Comparison of ENCODE assay signal across 7 cellular contexts in the genomic region with DNA sequence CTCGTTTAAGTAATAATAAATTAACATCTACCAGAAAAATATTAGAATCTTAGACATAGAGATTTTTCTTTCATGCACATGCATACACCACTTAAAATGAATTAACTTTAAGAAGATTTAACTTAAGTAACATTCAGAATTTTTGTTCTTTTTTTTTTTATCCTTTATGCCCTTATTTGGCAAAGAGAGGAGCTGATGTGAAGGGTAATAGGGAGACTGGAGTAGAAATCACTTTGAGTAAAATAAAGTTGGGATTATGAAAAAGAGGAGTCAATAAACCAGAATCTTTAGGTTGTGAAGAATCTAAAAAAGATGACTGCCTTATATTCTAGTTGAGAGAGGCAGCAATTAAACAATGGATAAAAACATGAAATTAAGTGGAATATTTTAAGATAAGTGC.
"Had no signal": no experiment of that assay in that cellular context is flagged by ENCODE, and none has a peak within 500 bp of the region (broad histone marks: within the 10 kb centered on the region; RNA-seq: fewer than 3 reads in every experiment).

No MANE protein-coding gene starts in this region.

- ATAC-seq: GM12878 had no signal

- H3K4me3 ChIP-seq: GM12878 had no signal

- FAIRE-seq: G401.6, GM12878, GM12891, GM18507, GM19239 had no signal

- DNase-seq: GDM1, GF-D8 had no signal
